Comparison of ENCODE assay signal across 17 cellular contexts in the genomic region with DNA sequence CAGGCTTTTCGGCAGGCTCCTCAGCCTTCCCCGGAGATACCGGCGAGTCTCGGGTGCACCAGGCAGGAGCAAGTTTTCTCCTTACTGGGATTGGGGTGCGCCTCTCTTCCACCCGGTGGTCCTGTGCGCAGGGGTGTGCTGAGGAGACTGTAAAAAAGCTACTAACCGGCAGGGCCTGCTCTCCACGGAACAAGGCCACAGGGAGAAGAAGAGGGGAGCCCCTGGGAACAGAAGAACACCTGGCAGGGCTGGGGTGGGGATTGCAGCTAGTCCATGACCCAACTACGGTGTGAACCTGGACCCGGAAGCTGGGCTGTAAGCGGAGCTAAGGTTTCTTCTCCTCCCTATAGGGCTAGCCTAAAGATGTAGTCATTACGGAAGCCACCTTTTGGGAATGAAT. TPM values are rescaled to one million over a fixed set of nuclear protein-coding genes. Genes with fewer than 3 reads are reported as not detected.
"Had no signal": no experiment of that assay in that cellular context is flagged by ENCODE, and none has a peak within 500 bp of the region (broad histone marks: within the 10 kb centered on the region; RNA-seq: fewer than 3 reads in every experiment).

No MANE protein-coding gene starts in this region.

- H3K36me3 ChIP-seq: gastrocnemius medialis, heart left ventricle had no signal

- H3K4me3 ChIP-seq: gastrocnemius medialis, heart left ventricle, lung, testis had no signal

- H3K36me3 Mint-ChIP-seq: activated naive CD8-positive, alpha-beta T cell; type B pancreatic cell had no signal

- DNase-seq: activated CD4-positive, alpha-beta T cell treated with anti-CD3 and anti-CD28 coated beads for 1 hour; activated CD4-positive, alpha-beta T cell treated with anti-CD3 and anti-CD28 coated beads, Interleukin-2, amount 50 U/mL, for 48 hours; gastrocnemius medialis; heart left ventricle; stimulated activated CD4-positive, alpha-beta T cell treated with anti-CD3 and anti-CD28 coated beads, Interleukin-12 subunit alpha, Interleukin-12 subunit beta, amount 100 ng/mL, for 4 hours; stimulated activated CD4-positive, alpha-beta T cell treated with anti-CD3 and anti-CD28 coated beads, Interleukin-1b, Interleukin-23, amount 100 ng/mL, for 48 hours; T-helper 17 cell; testis had no signal

- H3K27ac Mint-ChIP-seq: activated naive CD8-positive, alpha-beta T cell; progenitor cell of endocrine pancreas; T-helper 17 cell; type B pancreatic cell had no signal

- H3K9me3 ChIP-seq: gastrocnemius medialis, heart left ventricle, testis had no signal

- H3K27me3 ChIP-seq: testis had no signal

- H3K4me3 Mint-ChIP-seq: T-helper 17 cell had no signal

- H3K27ac ChIP-seq: coronary artery, gastrocnemius medialis, heart left ventricle, testis, VCaP had no signal

- H3K4me1 ChIP-seq: gastrocnemius medialis, testis had no signal

RNA-seq across cellular contexts. Expression of a gene that starts 17.7 kb away (rescaled TPM):
- total RNA-seq: esophagus mucosa, gastrocnemius medialis, heart left ventricle, lung, myocyte, osteoblast, T-helper 17 cell had no signal
